In the genomic region with DNA sequence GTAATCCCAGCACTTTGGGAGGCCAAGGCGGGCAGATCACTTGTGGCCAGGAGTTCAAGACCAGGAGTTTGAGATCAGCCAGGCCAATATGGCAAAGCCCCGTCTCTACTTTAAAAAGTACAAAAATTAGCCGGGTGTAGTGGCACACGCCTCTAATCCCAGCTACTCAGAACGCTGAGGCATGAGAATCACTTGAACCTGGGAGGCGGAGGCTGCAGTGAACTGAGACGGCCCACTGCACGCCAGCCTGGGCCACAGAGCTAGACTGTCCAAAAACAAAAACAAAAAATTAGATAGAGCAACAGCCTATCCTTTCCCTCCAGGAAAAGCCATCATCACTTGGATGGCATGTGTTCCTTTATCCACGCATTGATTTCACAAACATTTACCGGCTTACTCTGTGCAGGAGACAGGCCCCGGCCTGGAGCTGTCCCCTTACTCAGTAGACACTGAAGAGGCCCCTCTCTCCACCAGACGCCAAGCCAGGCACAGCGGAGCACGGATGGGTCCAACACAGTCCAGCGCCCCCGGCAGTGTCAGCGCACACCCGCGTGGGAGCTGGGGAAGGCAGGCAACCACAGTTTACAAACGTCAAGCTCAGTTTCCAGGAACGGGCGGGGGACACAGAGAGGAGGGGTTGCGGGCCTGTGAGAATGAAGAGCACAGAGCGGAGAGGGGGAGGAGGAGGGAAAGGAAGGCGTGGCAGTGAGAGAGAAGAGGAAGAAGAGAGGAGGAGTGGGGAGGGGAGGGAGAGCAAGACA, we compare ENCODE assay signal across 9 cellular contexts. TPM values are rescaled to one million over a fixed set of nuclear protein-coding genes. Genes with fewer than 3 reads are reported as not detected.
DNase-seq lines count a peak whose midpoint lies in the region; ATAC-seq and TF ChIP-seq lines count a peak whose summit lies in the region.
"Had no signal": no experiment of that assay in that cellular context is flagged by ENCODE, and none has a peak within 500 bp of the region (broad histone marks: within the 10 kb centered on the region; RNA-seq: fewer than 3 reads in every experiment).

No MANE protein-coding gene starts in this region.

- peak; percentile 90 for DNase-seq in KBM-7
- DNase-seq in activated CD8-positive, alpha-beta T cell treated with anti-CD3 and anti-CD28 coated beads, Interleukin-2, amount 10 ng/mL, durations not matched to agents 7 days and 5 days, result peak; percentile 72
- peak in 37 of 42 donors; percentile 24 to 87 (median 54) for DNase-seq in head of caudate nucleus
- peak; percentile 78 for DNase-seq in spleen
- no peak for DNase-seq in NCI-H2081 treated with DMSO at 0.1 percent for 48 hours (lab: John Stamatoyannopoulos, UW)
- DNase-seq in GOT3 (lab: John Stamatoyannopoulos, UW), result no peak
- no peak for DNase-seq in NCI-H2196 treated with DMSO at 0.1 percent for 48 hours (lab: John Stamatoyannopoulos, UW; ENCODE audit: unreplicated experiment)
- no peak for DNase-seq in HFFc6

- H3K4me1 Mint-ChIP-seq in activated CD8-positive, alpha-beta T cell treated with anti-CD3 and anti-CD28 coated beads, Interleukin-2, amount 10 ng/mL, durations not matched to agents 7 days and 5 days (ENCODE audit: low read depth), result peaks cover 50% of the 10 kb centered on the region
- H3K4me1 Mint-ChIP-seq in HFFc6 (ENCODE audit: low read depth), result peaks cover 4% of the 10 kb centered on the region; the same call in 1 of the 2 replicates

- H3K27me3 ChIP-seq in spleen (replicated peaks in 1 of 7), result peaks cover 0 to 55% (median 23%) of the 10 kb centered on the region in 7 donors

- H3K4me1 ChIP-seq in spleen, result peaks cover 15 to 48% (median 33%) of the 10 kb centered on the region in 6 donors

- no peak for TF ChIP-seq CTCF in spleen (IDR thresholded peaks at IDR 0.05 in 8 of 11, conservative IDR thresholded peaks at IDR 0.05 in 3 of 11)
- no peak for TF ChIP-seq CTCF in HFFc6 (IDR thresholded peaks at IDR 0.05)

- H3K9me3 ChIP-seq in spleen, result peaks cover 0 to 6% (median 3%) of the 10 kb centered on the region in 8 donors

- H3K4me3 Mint-ChIP-seq in activated CD8-positive, alpha-beta T cell treated with anti-CD3 and anti-CD28 coated beads, Interleukin-2, amount 10 ng/mL, durations not matched to agents 7 days and 5 days, result peak overlapping the region; percentile 44
- H3K4me3 Mint-ChIP-seq in HFFc6, result no peak overlapping the region

- no peak for TF ChIP-seq POLR2A in spleen (IDR thresholded peaks at IDR 0.05)

- WGBS in spleen, 5 donors, result 40 to 49% (median 46%) methylated on average over 25 of the region's 25 CpGs

- peak; percentile 57 for ATAC-seq in activated CD8-positive, alpha-beta T cell treated with anti-CD3 and anti-CD28 coated beads, Interleukin-2, amount 10 ng/mL, durations not matched to agents 7 days and 5 days

- in situ Hi-C loops in KBM-7 (cut with MboI; ENCODE audit: low pct_unique_long_range_greater_than_20kb, low sequenced_read_pairs), result no loop called here

- peak overlapping the region; percentile 54 for H3K27ac Mint-ChIP-seq in activated CD8-positive, alpha-beta T cell treated with anti-CD3 and anti-CD28 coated beads, Interleukin-2, amount 10 ng/mL, durations not matched to agents 7 days and 5 days
- no peak overlapping the region for H3K27ac Mint-ChIP-seq in HFFc6

- peaks cover under 1% of the 10 kb centered on the region for H3K36me3 Mint-ChIP-seq in activated CD8-positive, alpha-beta T cell treated with anti-CD3 and anti-CD28 coated beads, Interleukin-2, amount 10 ng/mL, durations not matched to agents 7 days and 5 days (ENCODE audit: low read depth)
- H3K36me3 Mint-ChIP-seq in HFFc6 (ENCODE audit: low read depth), result peaks cover 3% of the 10 kb centered on the region

- intact Hi-C loops in head of caudate nucleus (cut with DNase I) (no loop called here), spleen (cut with DNase I; ENCODE audit: low total_unique reads) (no loop called here)

- CTCF ChIA-PET in activated CD8-positive, alpha-beta T cell treated with anti-CD3 and anti-CD28 coated beads, Interleukin-2, amount 10 ng/mL, durations not matched to agents 7 days and 5 days (lab: Charles Lee), result interaction anchor here (0.9 to 4.7 kb wide), 8 partner anchors 8 to 238 kb away, joined by 3 to 35 read pairs (median 7); a partner anchor contains a TSS

- H3K9me3 Mint-ChIP-seq in activated CD8-positive, alpha-beta T cell treated with anti-CD3 and anti-CD28 coated beads, Interleukin-2, amount 10 ng/mL, durations not matched to agents 7 days and 5 days (ENCODE audit: insufficient read depth), result no peaks in the 10 kb centered on the region
- peaks cover 7% of the 10 kb centered on the region for H3K9me3 Mint-ChIP-seq in HFFc6

- peaks cover 22% of the 10 kb centered on the region for H3K27me3 Mint-ChIP-seq in activated CD8-positive, alpha-beta T cell treated with anti-CD3 and anti-CD28 coated beads, Interleukin-2, amount 10 ng/mL, durations not matched to agents 7 days and 5 days (ENCODE audit: low read depth)
- peaks cover 34% of the 10 kb centered on the region for H3K27me3 Mint-ChIP-seq in HFFc6 (ENCODE audit: insufficient read depth)

- POLR2A ChIA-PET in activated CD8-positive, alpha-beta T cell treated with anti-CD3 and anti-CD28 coated beads, Interleukin-2, amount 10 ng/mL, durations not matched to agents 7 days and 5 days (lab: Charles Lee), result interaction anchor here (0.6 to 0.7 kb wide), 2 partner anchors 262 to 336 kb away, joined by 3 read pairs; no protein-coding TSS in a partner anchor

- peak overlapping the region in 5 of 8 donors; percentile 28 to 68 (median 33) for H3K4me3 ChIP-seq in spleen

- no peaks in the 10 kb centered on the region for H3K36me3 ChIP-seq in spleen

- H3K27ac ChIP-seq in spleen, result peak overlapping the region in 6 of 8 donors; percentile 42 to 70 (median 61)

RNA-seq across cellular contexts. Expression of a gene that starts 3.1 kb away (rescaled TPM):
- 1 to 10 TPM; 1.3 to 1.4 TPM for total RNA-seq in activated CD8-positive, alpha-beta T cell treated with anti-CD3 and anti-CD28 coated beads, Interleukin-2, amount 10 ng/mL, durations not matched to agents 7 days and 5 days
- 1 to 10 TPM in 3 of 7 donors, under 1 TPM in 4; 0.51 to 1.8 (median 0.79) TPM for total RNA-seq in spleen
- under 1 TPM; 0.15 to 0.27 (median 0.16) TPM for polyA plus RNA-seq in spleen
- under 1 TPM in 1 of 6 experiments, not detected in 5; 0.05 TPM for total RNA-seq in HFFc6 (2021; fragmentation: NEBNext Ultra II Directional; extraction: Animal tissue kit (Norgen Biotek cat#: 25700))

RNA-seq across cellular contexts. Expression of a gene that starts 26.4 kb away (rescaled TPM):
- not detected for total RNA-seq in activated CD8-positive, alpha-beta T cell treated with anti-CD3 and anti-CD28 coated beads, Interleukin-2, amount 10 ng/mL, durations not matched to agents 7 days and 5 days
- 1 to 10 TPM in 1 of 7 donors, under 1 TPM in 5, not detected in 1; 0.09 to 1.1 (median 0.40) TPM for total RNA-seq in spleen
- polyA plus RNA-seq in spleen, result under 1 TPM; 0.24 to 0.54 (median 0.35) TPM
- total RNA-seq in HFFc6 (2021; fragmentation: NEBNext Ultra II Directional; extraction: Animal tissue kit (Norgen Biotek cat#: 25700)), result 100 to 1,000 TPM; 130 to 211 (median 176) TPM

RNA-seq across cellular contexts. Expression of a gene that starts 44.8 kb away (rescaled TPM):
- total RNA-seq in activated CD8-positive, alpha-beta T cell treated with anti-CD3 and anti-CD28 coated beads, Interleukin-2, amount 10 ng/mL, durations not matched to agents 7 days and 5 days, result not detected
- 1 to 10 TPM in 1 of 7 donors, under 1 TPM in 6; 0.26 to 4.4 (median 0.47) TPM for total RNA-seq in spleen
- 1 to 10 TPM; 1.0 to 1.7 (median 1.2) TPM for polyA plus RNA-seq in spleen
- under 1 TPM; 0.24 to 0.56 (median 0.35) TPM for total RNA-seq in HFFc6 (2021; fragmentation: NEBNext Ultra II Directional; extraction: Animal tissue kit (Norgen Biotek cat#: 25700))
- total RNA-seq: LHCN-M2 had no signal

Comparison
In these comparisons a context has a peak if more than half of its experiments do, and no peak if none do; other contexts are left out.
1. DNase-seq: peak in KBM-7 (single experiment), activated CD8-positive, alpha-beta T cell treated with anti-CD3 and anti-CD28 coated beads, Interleukin-2, amount 10 ng/mL, durations not matched to agents 7 days and 5 days (single experiment), head of caudate nucleus (37 of 42) and spleen (single experiment); none in NCI-H2081 treated with DMSO at 0.1 percent for 48 hours (single experiment), GOT3 (single experiment), NCI-H2196 treated with DMSO at 0.1 percent for 48 hours (single experiment) and HFFc6 (single experiment).
2. RNA of a gene that starts 26.4 kb away (total RNA-seq): 130 to 211 TPM in HFFc6; 0.09 to 1.1 TPM in spleen and not detected in activated CD8-positive, alpha-beta T cell treated with anti-CD3 and anti-CD28 coated beads, Interleukin-2, amount 10 ng/mL, durations not matched to agents 7 days and 5 days; every median in the first group is over 10 times any median in the second.